In genomic region chr7:39952378-39952777, GRCh38 we compare ENCODE assay signal across 8 cellular contexts. TPM values are rescaled to one million over a fixed set of nuclear protein-coding genes. Genes with fewer than 3 reads are reported as not detected.
A peak's percentile ranks its signal among the peaks of the same experiment; 100 is the strongest.
DNase-seq lines count a peak whose midpoint lies in the region; ATAC-seq, FAIRE-seq and TF ChIP-seq lines count a peak whose summit lies in the region.

No MANE protein-coding gene starts in this region.

- H3K36me3 Mint-ChIP-seq in activated T-cell treated with anti-CD3 and anti-CD28 coated beads, Interleukin-2, amount 50 U/mL, for 72 hours (ENCODE audit: insufficient read depth in 2 of 2), result peaks cover 8 to 13% of the 10 kb centered on the region in 2 donors

- peaks cover 3% of the 10 kb centered on the region for H3K4me1 ChIP-seq in right cardiac atrium (ENCODE audit: control insufficient read depth, insufficient read depth, low read length)
- peaks cover 18% of the 10 kb centered on the region for H3K4me1 ChIP-seq in stomach smooth muscle (ENCODE audit: control insufficient read depth, insufficient read depth, low read length)

- no peak for FAIRE-seq in D721Med (lab: Jason Lieb, UNC)

- no peaks in the 10 kb centered on the region for H3K9me3 ChIP-seq in right cardiac atrium (ENCODE audit: control insufficient read depth, low read length)
- H3K9me3 ChIP-seq in stomach smooth muscle (ENCODE audit: control insufficient read depth in 2 of 2, low read length in 2 of 2), result no peaks in the 10 kb centered on the region

- H3K9ac ChIP-seq in stomach smooth muscle (ENCODE audit: low read length in 2 of 2), result peak overlapping the region; percentile 85 to 87

- H3K4me3 ChIP-seq in right cardiac atrium (ENCODE audit: low read length) (peak overlapping the region; percentile 61), stomach smooth muscle (ENCODE audit: low read length in 2 of 2) (peak overlapping the region; percentile 89 to 95)

- no peaks in the 10 kb centered on the region for H3K9me3 Mint-ChIP-seq in activated T-cell treated with anti-CD3 and anti-CD28 coated beads, Interleukin-2, amount 50 U/mL, for 72 hours

- H3K27ac ChIP-seq in VCaP (peak overlapping the region; percentile 100), right cardiac atrium (ENCODE audit: low read length) (no peak overlapping the region), stomach smooth muscle (ENCODE audit: low read length) (peak overlapping the region; percentile 97)

- TF ChIP-seq CTCF in VCaP (conservative IDR thresholded peaks at IDR 0.05), result no peak
- no peak for TF ChIP-seq CTCF in D721Med (IDR thresholded peaks at IDR 0.05; ENCODE audit: insufficient read depth, missing control alignments)

- no peak for DNase-seq in activated T-cell treated with anti-CD3 and anti-CD28 coated beads, Interleukin-2, amount 50 U/mL, for 72 hours
- DNase-seq in activated T-cell treated with anti-CD3 and anti-CD28 coated beads for 4 hours (no peak), right cardiac atrium (no peak), D721Med (ENCODE audit: insufficient read length, low spot score) (no peak), NCI-H1930 (lab: John Stamatoyannopoulos, UW) (no peak)

- H3K4me1 Mint-ChIP-seq in activated T-cell treated with anti-CD3 and anti-CD28 coated beads, Interleukin-2, amount 50 U/mL, for 72 hours (ENCODE audit: low read depth), result peaks cover 57% of the 10 kb centered on the region

- 8% methylated on average over 2 of the region's 2 CpGs for WGBS in right cardiac atrium

- H3K27me3 Mint-ChIP-seq in activated T-cell treated with anti-CD3 and anti-CD28 coated beads, Interleukin-2, amount 50 U/mL, for 72 hours (ENCODE audit: low read depth), result no peaks in the 10 kb centered on the region

- intact Hi-C loops in right cardiac atrium (cut with DNase I), result loop anchor here in 2 of 4 donors (5.0 to 10.0 kb wide), 2 partner anchors 100 to 102 kb away; no protein-coding TSS in a partner anchor

- peak overlapping the region; percentile 95 for H3K27ac Mint-ChIP-seq in activated T-cell treated with anti-CD3 and anti-CD28 coated beads, Interleukin-2, amount 50 U/mL, for 72 hours

- H3K4me3 Mint-ChIP-seq in activated T-cell treated with anti-CD3 and anti-CD28 coated beads, Interleukin-2, amount 50 U/mL, for 72 hours, result peak overlapping the region; percentile 85 to 99

- ATAC-seq in activated T-cell treated with anti-CD3 and anti-CD28 coated beads, Interleukin-2, amount 50 U/mL, for 72 hours (replicated peaks in 1 of 2), result no peak
- ATAC-seq in right cardiac atrium, result no peak
- no peak for ATAC-seq in HG03175 (IDR thresholded peaks at IDR 0.05; ENCODE audit: unreplicated experiment)

- no peaks in the 10 kb centered on the region for H3K27me3 ChIP-seq in right cardiac atrium (ENCODE audit: control insufficient read depth, insufficient read depth)
- H3K27me3 ChIP-seq in stomach smooth muscle (ENCODE audit: control insufficient read depth in 1 of 2, insufficient read depth in 2 of 2, low read length in 2 of 2), result no peaks in the 10 kb centered on the region

- H3K36me3 ChIP-seq in stomach smooth muscle (ENCODE audit: control insufficient read depth in 2 of 2, insufficient read depth in 2 of 2, low read length in 2 of 2), result no peaks in the 10 kb centered on the region

RNA-seq across cellular contexts. Expression of gene CDK13, which starts 2.3 kb away (rescaled TPM):
- 10 to 100 TPM; 47.6 to 48.2 TPM for total RNA-seq in activated T-cell treated with anti-CD3 and anti-CD28 coated beads, Interleukin-2, amount 50 U/mL, for 72 hours
- 10 to 100 TPM; 28.5 to 32.1 (median 30.1) TPM for total RNA-seq in right cardiac atrium
- 15.7 TPM for polyA plus RNA-seq in right cardiac atrium
